20 cellular contexts compared by ENCODE assay signal in genomic region chr13:109214393-109214792, GRCh38.
"Had no signal": no experiment of that assay in that cellular context is flagged by ENCODE, and none has a peak within 500 bp of the region (broad histone marks: within the 10 kb centered on the region; RNA-seq: fewer than 3 reads in every experiment).

No MANE protein-coding gene starts in this region.

- H3K4me1 ChIP-seq: psoas muscle, right lobe of liver, spleen had no signal

- H3K9me3 ChIP-seq: psoas muscle, right lobe of liver, spleen, thoracic aorta had no signal

- H3K27me3 ChIP-seq: hepatocyte, right lobe of liver, spleen had no signal

- DNase-seq: effector CD4-positive, alpha-beta T cell; endodermal cell; head of caudate nucleus; left colon; left ventricle myocardium superior; mesendoderm; naive B cell; psoas muscle; retina; right lobe of liver; spleen; stimulated activated CD4-positive, alpha-beta T cell treated with anti-CD3 and anti-CD28 coated beads, Interleukin-15, amount 100 ng/mL, for 24 hours; stimulated activated CD4-positive, alpha-beta T cell treated with anti-CD3 and anti-CD28 coated beads, Interleukin-1b, Interleukin-23, amount 100 ng/mL, for 48 hours; stimulated activated CD4-positive, alpha-beta T cell treated with anti-CD3 and anti-CD28 coated beads, Interleukin-4, amount 100 ng/mL, for 24 hours; stimulated activated naive CD8-positive, alpha-beta T cell treated with anti-CD3 and anti-CD28 coated beads, Interleukin-15, amount 100 ng/mL, for 72 hours; substantia nigra had no signal

- H3K4me3 ChIP-seq: coronary artery, hepatocyte, lung, psoas muscle, right lobe of liver, spleen, thoracic aorta had no signal

- H3K4me2 ChIP-seq: hepatocyte had no signal

- ATAC-seq: left colon, left ventricle myocardium superior, psoas muscle, right lobe of liver had no signal

- H3K36me3 ChIP-seq: right lobe of liver, spleen, thoracic aorta had no signal

- H3K27ac ChIP-seq: coronary artery, hepatocyte, psoas muscle, right lobe of liver, spleen, thoracic aorta had no signal

- H2AFZ ChIP-seq: hepatocyte had no signal

- H3K79me2 ChIP-seq: hepatocyte had no signal
